In genomic region chr2:127623388-127624320, GRCh38 we compare ENCODE assay signal across 11 cellular contexts. TPM values are rescaled to one million over a fixed set of nuclear protein-coding genes. Genes with fewer than 3 reads are reported as not detected.
DNase-seq lines count a peak whose midpoint lies in the region; ATAC-seq, FAIRE-seq and TF ChIP-seq lines count a peak whose summit lies in the region.
"Had no signal": no experiment of that assay in that cellular context is flagged by ENCODE, and none has a peak within 500 bp of the region (broad histone marks: within the 10 kb centered on the region; RNA-seq: fewer than 3 reads in every experiment).

No MANE protein-coding gene starts in this region.

- no peak overlapping the region for H3K27ac ChIP-seq in right atrium auricular region
- H3K27ac ChIP-seq: C4-2B had no signal

- TF ChIP-seq CTCF in right atrium auricular region (IDR thresholded peaks at IDR 0.05): no peak
- no peak for TF ChIP-seq CTCF in fibroblast of the aortic adventitia (IDR thresholded peaks at IDR 0.05; ENCODE audit: insufficient read depth, low read length)

- no peaks in the 10 kb centered on the region for H3K36me3 ChIP-seq in right atrium auricular region

- no peaks in the 10 kb centered on the region for H3K9me3 ChIP-seq in right atrium auricular region

- ATAC-seq in Right ventricle myocardium superior (ENCODE audit: poor library complexity) (no peak), HG02981 (IDR thresholded peaks at IDR 0.05; ENCODE audit: unreplicated experiment) (no peak)

- H3K4me1 ChIP-seq in right atrium auricular region: no peaks in the 10 kb centered on the region

- intact Hi-C loops in Right ventricle myocardium superior (cut with DNase I): no loop called here

- peak; percentile 79 for FAIRE-seq in urothelium cell line (lab: Jason Lieb, UNC)

- peak; percentile 33 for DNase-seq in Right ventricle myocardium superior
- DNase-seq in right atrium auricular region (ENCODE audit: low spot score): no peak
- DNase-seq in RKO (ENCODE audit: low spot score): peak; percentile 34
- peak; percentile 11 for DNase-seq in fibroblast of the aortic adventitia (ENCODE audit: low read depth)
- peak; percentile 57 for DNase-seq in urothelium cell line (ENCODE audit: low spot score)
- no peak for DNase-seq in occipital lobe (lab: John Stamatoyannopoulos, UW)
- DNase-seq in NCI-H524 (lab: John Stamatoyannopoulos, UW): no peak
- DNase-seq: NCI-H2171 had no signal

- H3K27me3 ChIP-seq in right atrium auricular region: no peaks in the 10 kb centered on the region

- H3K4me3 ChIP-seq in right atrium auricular region: no peak overlapping the region
- H3K4me3 ChIP-seq in fibroblast of the aortic adventitia (ENCODE audit: low read depth, low read length): no peak overlapping the region

RNA-seq across cellular contexts. Expression of gene GPR17, which starts 22.3 kb away (rescaled TPM):
- total RNA-seq in Right ventricle myocardium superior (not detected), right atrium auricular region (under 1 TPM in 1 of 2 donors, not detected in 1; 0.24 TPM), fibroblast of the aortic adventitia (ENCODE audit: low replicate concordance) (not detected in 2 replicates), occipital lobe (6.1 TPM)
- total RNA-seq: T-cell had no signal

RNA-seq across cellular contexts. Expression of gene LIMS2, which starts 51.7 kb away (rescaled TPM):
- total RNA-seq in Right ventricle myocardium superior (237 TPM), right atrium auricular region (10 to 100 TPM; 80.2 to 91.7 TPM), fibroblast of the aortic adventitia (ENCODE audit: low replicate concordance) (7.8 and 11.3 TPM in 2 replicates), occipital lobe (1.2 TPM)

Comparison
In these comparisons a context has a peak if more than half of its experiments do, and no peak if none do; other contexts are left out.
1. DNase-seq: peak in Right ventricle myocardium superior (single experiment), RKO (single experiment), fibroblast of the aortic adventitia (single experiment) and urothelium cell line (single experiment); none in right atrium auricular region (single experiment), occipital lobe (single experiment) and NCI-H524 (0 of 2).